ENCODE assay signal across 8 cellular contexts in the genomic region with DNA sequence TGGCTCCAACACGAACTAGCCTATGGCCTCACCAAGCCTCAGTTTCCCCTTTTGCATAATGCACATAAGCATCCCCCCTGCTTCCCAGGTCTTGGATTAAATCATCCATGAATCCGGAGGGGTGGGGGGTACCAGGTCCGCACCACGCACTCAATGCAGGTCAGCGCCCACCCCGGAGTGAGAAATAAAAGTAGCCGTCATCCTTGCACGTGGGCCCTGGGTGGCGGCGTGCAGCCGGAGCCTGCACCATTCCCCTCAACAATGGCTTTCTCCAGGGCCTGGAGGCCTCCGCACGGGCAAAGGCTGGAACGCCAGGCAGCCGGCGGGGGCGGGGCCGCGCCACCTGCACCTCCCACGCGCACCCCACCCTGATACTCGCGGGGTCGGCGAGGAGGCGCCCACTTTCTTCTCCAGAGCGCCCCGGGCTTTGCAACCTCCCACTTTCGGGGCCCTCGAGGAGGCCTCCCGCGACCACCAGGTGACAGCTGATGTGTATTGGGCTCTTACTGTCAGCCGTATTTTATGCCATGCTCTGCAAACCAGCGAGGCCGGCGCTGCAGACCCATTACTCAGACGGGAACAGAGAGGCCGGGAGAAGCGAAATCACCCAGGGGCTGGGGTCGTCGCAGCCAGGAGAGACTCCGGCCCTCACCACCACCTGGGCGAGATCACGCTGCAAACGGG. TPM values are rescaled to one million over a fixed set of nuclear protein-coding genes. Genes with fewer than 3 reads are reported as not detected.
DNase-seq lines count a peak whose midpoint lies in the region; ATAC-seq lines count a peak whose summit lies in the region.

No MANE protein-coding gene starts in this region.

- H3K4me2 ChIP-seq in BLaER1 treated with 17β-estradiol and CSF1 and Interleukin-3, amounts not matched to agents 10 nM and 100 nM = peak overlapping the region; percentile 83 to 100 (median 95)

- peaks cover 0 to 13% (median 0%) of the 10 kb centered on the region in 11 experiments; a peak in 8 of 22 replicates for H3K36me3 ChIP-seq in BLaER1 treated with 17β-estradiol and CSF1 and Interleukin-3, amounts not matched to agents 10 nM and 100 nM
- peaks cover 0 to 8% (median 4%) of the 10 kb centered on the region in 5 donors for H3K36me3 ChIP-seq in subcutaneous abdominal adipose tissue (ENCODE audit: control insufficient read depth in 5 of 5, insufficient read depth in 5 of 5, low read length in 5 of 5)

- peak; percentile 56 for DNase-seq in NCI-H2196 (lab: John Stamatoyannopoulos, UW; ENCODE audit: unreplicated experiment)
- DNase-seq in activated CD8-positive, alpha-beta memory T cell treated with anti-CD3 and anti-CD28 coated beads, Interleukin-2, amount 50 U/mL, for 48 hours = peak; percentile 84
- no peak for DNase-seq in epithelial cell of prostate (ENCODE audit: low read depth, low spot score)
- DNase-seq in myocyte (ENCODE audit: low read depth) = peak; percentile 49
- DNase-seq in NCI-H146 treated with DMSO at 0.1 percent for 48 hours (lab: John Stamatoyannopoulos, UW; ENCODE audit: unreplicated experiment) = no peak

- no peaks in the 10 kb centered on the region for H3K9me3 ChIP-seq in BLaER1 treated with 17β-estradiol and CSF1 and Interleukin-3, amounts not matched to agents 10 nM and 100 nM (replicated peaks in 1 of 11)
- H3K9me3 ChIP-seq in subcutaneous abdominal adipose tissue (ENCODE audit: control insufficient read depth in 5 of 5, low read length in 5 of 5) = no peaks in the 10 kb centered on the region

- H3K9ac ChIP-seq in BLaER1 treated with 17β-estradiol and CSF1 and Interleukin-3, amounts not matched to agents 10 nM and 100 nM = peak overlapping the region; percentile 47 to 92 (median 77); a peak in 20 of 22 replicates
- H3K9ac ChIP-seq in subcutaneous abdominal adipose tissue (ENCODE audit: low read length in 5 of 5) = peak overlapping the region; percentile 26 to 80 (median 68)

- peaks cover 23 to 70% (median 62%) of the 10 kb centered on the region in 10 experiments; a peak in 19 of 20 replicates for H3K4me1 ChIP-seq in BLaER1 treated with 17β-estradiol and CSF1 and Interleukin-3, amounts not matched to agents 10 nM and 100 nM
- peaks cover 7 to 42% (median 27%) of the 10 kb centered on the region in 5 donors for H3K4me1 ChIP-seq in subcutaneous abdominal adipose tissue (ENCODE audit: control insufficient read depth in 5 of 5, insufficient read depth in 5 of 5, low read length in 5 of 5)

- ATAC-seq in GM21576 (IDR thresholded peaks at IDR 0.05; ENCODE audit: unreplicated experiment) = peak; percentile 5

- peak overlapping the region; percentile 41 to 90 (median 76); a peak in 20 of 22 replicates for H3K27ac ChIP-seq in BLaER1 treated with 17β-estradiol and CSF1 and Interleukin-3, amounts not matched to agents 10 nM and 100 nM
- peak overlapping the region; percentile 90 for H3K27ac ChIP-seq in epithelial cell of prostate
- H3K27ac ChIP-seq in subcutaneous abdominal adipose tissue (ENCODE audit: low read depth, low read length) = peak overlapping the region; percentile 90

- H3K4me3 ChIP-seq in BLaER1 treated with 17β-estradiol and CSF1 and Interleukin-3, amounts not matched to agents 10 nM and 100 nM = peak overlapping the region; percentile 77 to 99 (median 94)
- peak overlapping the region in 4 of 5 donors; percentile 66 to 72 (median 67) for H3K4me3 ChIP-seq in subcutaneous abdominal adipose tissue (ENCODE audit: low read depth in 1 of 5, low read length in 5 of 5)

- H3K27me3 ChIP-seq in BLaER1 treated with 17β-estradiol and CSF1 and Interleukin-3, amounts not matched to agents 10 nM and 100 nM = no peaks in the 10 kb centered on the region
- H3K27me3 ChIP-seq in subcutaneous abdominal adipose tissue (ENCODE audit: control insufficient read depth in 5 of 5, insufficient read depth in 4 of 5, low read length in 5 of 5) = peaks cover 0 to 5% (median 0%) of the 10 kb centered on the region in 5 donors

- H4K20me1 ChIP-seq in BLaER1 treated with 17β-estradiol and CSF1 and Interleukin-3, amounts not matched to agents 10 nM and 100 nM = peaks cover 21 to 45% (median 29%) of the 10 kb centered on the region in 11 experiments

RNA-seq across cellular contexts. Expression of gene GADD45B, which starts 0.8 kb away (rescaled TPM):
- total RNA-seq in myocyte = 8.6 and 16.9 TPM in 2 replicates
- 144 TPM for polyA plus RNA-seq in myocyte (2012)

RNA-seq across cellular contexts. Expression of gene LMNB2, which starts 18.4 kb away (rescaled TPM):
- total RNA-seq in myocyte = 30.7 and 34.3 TPM in 2 replicates
- 20.6 TPM for polyA plus RNA-seq in myocyte (2012)

RNA-seq across cellular contexts. Expression of gene TIMM13, which starts 47.8 kb away (rescaled TPM):
- 69.4 and 73.7 TPM in 2 replicates for total RNA-seq in myocyte
- 121 TPM for polyA plus RNA-seq in myocyte (2012)

Comparison
In these comparisons a context has a peak if more than half of its experiments do, and no peak if none do; other contexts are left out.
1. DNase-seq: peak in NCI-H2196 (single experiment), activated CD8-positive, alpha-beta memory T cell treated with anti-CD3 and anti-CD28 coated beads, Interleukin-2, amount 50 U/mL, for 48 hours (single experiment) and myocyte (single experiment); none in epithelial cell of prostate (single experiment) and NCI-H146 treated with DMSO at 0.1 percent for 48 hours (single experiment).
2. Peak in every context shown above with its lines, with median percentiles within 50 percentile points of each other: H3K27ac ChIP-seq.